ENCODE assay signal across 8 cellular contexts in genomic region chr4:23085249-23085568, GRCh38.
"Had no signal": no experiment of that assay in that cellular context is flagged by ENCODE, and none has a peak within 500 bp of the region (broad histone marks: within the 10 kb centered on the region; RNA-seq: fewer than 3 reads in every experiment).

No MANE protein-coding gene starts in this region.

- FAIRE-seq: G401.6, GM12878, GM12891, GM12892, GM18507, GM19239 had no signal

- DNase-seq: GDM1, GF-D8 had no signal
